Comparison of ENCODE assay signal across 15 cellular contexts in the genomic region with DNA sequence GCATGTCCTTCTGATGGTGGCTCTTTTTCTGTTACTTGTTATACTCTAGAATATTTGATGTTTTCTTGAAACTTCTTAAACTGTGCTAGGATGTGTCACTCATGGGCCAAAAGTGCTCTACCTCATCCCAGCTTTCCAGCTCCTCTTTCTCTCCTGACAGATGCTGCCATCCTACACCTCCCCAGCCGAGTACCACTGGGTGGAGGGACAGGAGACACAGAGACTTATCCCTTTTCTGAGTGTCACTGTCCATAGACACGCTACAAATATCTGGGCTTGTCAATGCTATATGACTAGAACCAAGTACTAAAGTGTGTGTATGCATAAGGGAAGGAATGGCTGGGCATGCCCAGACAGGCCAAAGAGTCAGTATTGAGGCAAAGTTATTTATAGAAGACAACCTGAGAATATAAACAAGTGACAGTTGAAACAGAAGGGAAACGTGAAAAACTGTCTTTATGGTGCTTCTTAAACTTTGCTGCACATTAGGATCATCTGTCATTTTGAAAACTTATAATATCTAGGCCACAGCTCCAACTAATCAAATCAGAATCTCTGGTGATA.
DNase-seq lines count a peak whose midpoint lies in the region; ATAC-seq and TF ChIP-seq lines count a peak whose summit lies in the region.
"Had no signal": no experiment of that assay in that cellular context is flagged by ENCODE, and none has a peak within 500 bp of the region (broad histone marks: within the 10 kb centered on the region; RNA-seq: fewer than 3 reads in every experiment).

No MANE protein-coding gene starts in this region.

- no peak overlapping the region for H3K4me2 ChIP-seq in neural progenitor cell

- H3K9ac ChIP-seq in neural progenitor cell = no peak overlapping the region

- H3K9me3 ChIP-seq in neural progenitor cell (ENCODE audit: low read depth) = no peaks in the 10 kb centered on the region
- H3K9me3 ChIP-seq: pancreas had no signal

- H3K27ac Mint-ChIP-seq in neural progenitor cell = no peak overlapping the region
- H3K27ac Mint-ChIP-seq: activated CD8-positive, alpha-beta T cell treated with anti-CD3 and anti-CD28 coated beads, Interleukin-2, amount 10 ng/mL, durations not matched to agents 7 days and 5 days; activated naive CD4-positive, alpha-beta T cell treated with anti-CD3 and anti-CD28 coated beads, Interleukin-2, amount 50 U/mL, for 24 hours; dendritic cell treated with granulocyte-macrophage colony-stimulating factor and Interleukin-4, amounts not matched to agents 40 ng/mL and 50 ng/mL, for 4 days had no signal

- no peaks in the 10 kb centered on the region for H3F3A ChIP-seq in neural progenitor cell (ENCODE audit: low read depth)

- H3K27me3 ChIP-seq in neural progenitor cell = no peaks in the 10 kb centered on the region
- H3K27me3 ChIP-seq: pancreas had no signal

- H3K36me3 Mint-ChIP-seq in neural progenitor cell = no peaks in the 10 kb centered on the region
- H3K36me3 Mint-ChIP-seq: activated naive CD4-positive, alpha-beta T cell treated with anti-CD3 and anti-CD28 coated beads, Interleukin-2, amount 50 U/mL, for 24 hours had no signal

- peaks cover 12% of the 10 kb centered on the region for H3K4me1 ChIP-seq in neural progenitor cell

- H3K27me3 Mint-ChIP-seq in neural progenitor cell (ENCODE audit: insufficient read depth, low read depth) = peaks cover 2% of the 10 kb centered on the region
- H3K27me3 Mint-ChIP-seq: dendritic cell treated with granulocyte-macrophage colony-stimulating factor and Interleukin-4, amounts not matched to agents 40 ng/mL and 50 ng/mL, for 4 days had no signal

- peak; percentile 54 for ATAC-seq in HG02763 (IDR thresholded peaks at IDR 0.05; ENCODE audit: unreplicated experiment)
- ATAC-seq in HG02678 (IDR thresholded peaks at IDR 0.05; ENCODE audit: unreplicated experiment) = no peak
- no peak for ATAC-seq in GM21528 (IDR thresholded peaks at IDR 0.05; ENCODE audit: low FRiP score, unreplicated experiment)
- ATAC-seq: activated CD8-positive, alpha-beta T cell treated with anti-CD3 and anti-CD28 coated beads, Interleukin-2, amount 10 ng/mL, durations not matched to agents 7 days and 5 days; stimulated activated naive CD8-positive, alpha-beta T cell treated with anti-CD3 and anti-CD28 coated beads, Interleukin-15, Interleukin-2, amounts not matched to agents 100 U/mL and 50 U/mL, for 24 hours had no signal

- no peaks in the 10 kb centered on the region for H3K79me2 ChIP-seq in neural progenitor cell (ENCODE audit: low read depth)

- H3K36me3 ChIP-seq in neural progenitor cell = no peaks in the 10 kb centered on the region
- H3K36me3 ChIP-seq: pancreas had no signal

- no peak overlapping the region for H3K4me3 ChIP-seq in neural progenitor cell
- H3K4me3 ChIP-seq: pancreas had no signal

- H3K27ac ChIP-seq in VCaP (peak overlapping the region; percentile 52), neural progenitor cell (no peak overlapping the region)
- H3K27ac ChIP-seq: pancreas had no signal

- TF ChIP-seq CTCF in VCaP (conservative IDR thresholded peaks at IDR 0.05) (no peak), neural progenitor cell (IDR thresholded peaks at IDR 0.05) (no peak)

- peaks cover 7% of the 10 kb centered on the region for H3K9me3 Mint-ChIP-seq in neural progenitor cell
- H3K9me3 Mint-ChIP-seq: dendritic cell treated with granulocyte-macrophage colony-stimulating factor and Interleukin-4, amounts not matched to agents 40 ng/mL and 50 ng/mL, for 4 days had no signal

- no peak overlapping the region for H3K4me3 Mint-ChIP-seq in neural progenitor cell
- H3K4me3 Mint-ChIP-seq: activated CD8-positive, alpha-beta T cell treated with anti-CD3 and anti-CD28 coated beads, Interleukin-2, amount 10 ng/mL, durations not matched to agents 7 days and 5 days; activated naive CD4-positive, alpha-beta T cell treated with anti-CD3 and anti-CD28 coated beads, Interleukin-2, amount 50 U/mL, for 24 hours; dendritic cell treated with granulocyte-macrophage colony-stimulating factor and Interleukin-4, amounts not matched to agents 40 ng/mL and 50 ng/mL, for 4 days had no signal

- DNase-seq in DMS79 treated with DMSO at 0.1 percent for 48 hours (lab: John Stamatoyannopoulos, UW) (peak; percentile 28), DMS79 (lab: John Stamatoyannopoulos, UW) (no peak), neural progenitor cell (ENCODE audit: low spot score) (no peak), T1000 (lab: John Stamatoyannopoulos, UW) (no peak)
- DNase-seq: 8988T; activated CD8-positive, alpha-beta T cell treated with anti-CD3 and anti-CD28 coated beads, Interleukin-2, amount 10 ng/mL, durations not matched to agents 7 days and 5 days; NCI-H510A treated with DMSO at 0.1 percent for 48 hours; stimulated activated naive CD8-positive, alpha-beta T cell treated with anti-CD3 and anti-CD28 coated beads, Interleukin-15, Interleukin-2, amounts not matched to agents 100 U/mL and 50 U/mL, for 24 hours had no signal

- H3K4me1 Mint-ChIP-seq in neural progenitor cell = peaks cover 20% of the 10 kb centered on the region
- H3K4me1 Mint-ChIP-seq: activated naive CD4-positive, alpha-beta T cell treated with anti-CD3 and anti-CD28 coated beads, Interleukin-2, amount 50 U/mL, for 24 hours had no signal

- H2AFZ ChIP-seq in neural progenitor cell (replicated peaks) = peak overlapping the region; percentile 86

- no peaks in the 10 kb centered on the region for H4K20me1 ChIP-seq in neural progenitor cell (ENCODE audit: low read depth)
